20 cellular contexts compared by ENCODE assay signal in genomic region chr1:229133734-229134265, GRCh38.
DNase-seq lines count a peak whose midpoint lies in the region; ATAC-seq and TF ChIP-seq lines count a peak whose summit lies in the region.
"Had no signal": no experiment of that assay in that cellular context is flagged by ENCODE, and none has a peak within 500 bp of the region (broad histone marks: within the 10 kb centered on the region; RNA-seq: fewer than 3 reads in every experiment).

No MANE protein-coding gene starts in this region.

- no peaks in the 10 kb centered on the region for H3K27me3 Mint-ChIP-seq in activated CD4-positive, alpha-beta T cell treated with anti-CD3 and anti-CD28 coated beads for 36 hours
- peaks cover 0 to 7% (median 3%) of the 10 kb centered on the region in 3 donors for H3K27me3 Mint-ChIP-seq in CD14-positive monocyte (ENCODE audit: low read depth in 3 of 3)
- peaks cover 0 to 27% (median 0%) of the 10 kb centered on the region in 5 donors for H3K27me3 Mint-ChIP-seq in naive thymus-derived CD4-positive, alpha-beta T cell
- H3K27me3 Mint-ChIP-seq: CD4-positive, alpha-beta memory T cell had no signal

- TF ChIP-seq CTCF in CD14-positive monocyte (IDR thresholded peaks at IDR 0.05) = no peak
- TF ChIP-seq CTCF in OCI-LY3 (IDR thresholded peaks at IDR 0.05; ENCODE audit: low read depth, low read length) = no peak

- no peak overlapping the region for H3K4me3 ChIP-seq in OCI-LY3 (ENCODE audit: low read length)
- H3K4me3 ChIP-seq in naive thymus-derived CD4-positive, alpha-beta T cell (ENCODE audit: low read length) = no peak overlapping the region
- H3K4me3 ChIP-seq: GM12878, GM23338 had no signal

- peaks cover 36% of the 10 kb centered on the region for H3K27me3 ChIP-seq in OCI-LY3 (ENCODE audit: low read depth, low read length)
- no peaks in the 10 kb centered on the region for H3K27me3 ChIP-seq in naive thymus-derived CD4-positive, alpha-beta T cell (ENCODE audit: control insufficient read depth in 2 of 2, insufficient read depth in 2 of 2, low read length in 2 of 2)
- H3K27me3 ChIP-seq: BLaER1 had no signal

- H3K36me3 Mint-ChIP-seq in activated CD4-positive, alpha-beta T cell treated with anti-CD3 and anti-CD28 coated beads for 36 hours (ENCODE audit: low read depth) = peaks cover 29% of the 10 kb centered on the region
- peaks cover 11 to 15% of the 10 kb centered on the region in 2 donors for H3K36me3 Mint-ChIP-seq in CD14-positive monocyte
- peaks cover 7 to 13% (median 11%) of the 10 kb centered on the region in 5 donors for H3K36me3 Mint-ChIP-seq in naive thymus-derived CD4-positive, alpha-beta T cell

- H3K9me3 Mint-ChIP-seq in activated CD4-positive, alpha-beta T cell treated with anti-CD3 and anti-CD28 coated beads for 36 hours (ENCODE audit: low read depth) = peaks cover 24% of the 10 kb centered on the region
- peaks cover 14 to 29% (median 28%) of the 10 kb centered on the region in 7 donors for H3K9me3 Mint-ChIP-seq in CD14-positive monocyte
- H3K9me3 Mint-ChIP-seq in naive thymus-derived CD4-positive, alpha-beta T cell = peaks cover 5 to 32% (median 16%) of the 10 kb centered on the region in 11 donors

- CTCF ChIA-PET in activated CD4-positive, alpha-beta T cell treated with anti-CD3 and anti-CD28 coated beads for 36 hours (lab: Charles Lee) = no interaction called here
- CTCF ChIA-PET in naive thymus-derived CD4-positive, alpha-beta T cell (lab: Charles Lee) = no interaction called here

- peaks cover 36% of the 10 kb centered on the region for H3K4me1 ChIP-seq in OCI-LY3 (ENCODE audit: low read length)
- peaks cover 30 to 42% of the 10 kb centered on the region in 2 donors for H3K4me1 ChIP-seq in naive thymus-derived CD4-positive, alpha-beta T cell (ENCODE audit: control insufficient read depth in 2 of 2, insufficient read depth in 2 of 2, low read length in 2 of 2)

- ATAC-seq in activated CD4-positive, alpha-beta T cell treated with anti-CD3 and anti-CD28 coated beads for 36 hours = no peak
- ATAC-seq in naive thymus-derived CD4-positive, alpha-beta T cell = peak; percentile 31
- ATAC-seq in HG03442 (IDR thresholded peaks at IDR 0.05; ENCODE audit: unreplicated experiment) = no peak
- ATAC-seq: GM12878, GM23338, HCT116 had no signal

- peaks cover 57% of the 10 kb centered on the region for H3K4me1 Mint-ChIP-seq in activated CD4-positive, alpha-beta T cell treated with anti-CD3 and anti-CD28 coated beads for 36 hours
- H3K4me1 Mint-ChIP-seq in CD14-positive monocyte = peaks cover 69% of the 10 kb centered on the region
- H3K4me1 Mint-ChIP-seq in naive thymus-derived CD4-positive, alpha-beta T cell = peaks cover 24 to 96% (median 73%) of the 10 kb centered on the region in 7 donors

- peaks cover 26% of the 10 kb centered on the region for H3K9me3 ChIP-seq in OCI-LY3 (ENCODE audit: insufficient read depth, low read length)
- H3K9me3 ChIP-seq in naive thymus-derived CD4-positive, alpha-beta T cell (ENCODE audit: control insufficient read depth in 2 of 3, low read length in 3 of 3) = peaks cover 0 to 11% (median 0%) of the 10 kb centered on the region in 3 experiments

- H3K79me2 ChIP-seq in OCI-LY3 (ENCODE audit: low read length) = no peaks in the 10 kb centered on the region

- no peak for DNase-seq in activated CD4-positive, alpha-beta T cell treated with anti-CD3 and anti-CD28 coated beads for 36 hours
- DNase-seq in activated CD4-positive, alpha-beta T cell treated with anti-CD3 and anti-CD28 coated beads, Interleukin-2, amount 50 U/mL, for 48 hours = no peak
- DNase-seq in CD14-positive monocyte (ENCODE audit: low spot score) (peak; percentile 74), HK-2 (ENCODE audit: unreplicated experiment) (no peak), dermis blood vessel endothelial cell (no peak)
- no peak for DNase-seq in naive thymus-derived CD4-positive, alpha-beta T cell
- DNase-seq: CD4-positive, alpha-beta memory T cell; COR-L47; DMS153; DND-41; H9 had no signal

- H2AFZ ChIP-seq in OCI-LY3 (ENCODE audit: low read depth, low read length) = no peak overlapping the region
- H2AFZ ChIP-seq: GM23338 had no signal

- H3K27ac Mint-ChIP-seq in activated CD4-positive, alpha-beta T cell treated with anti-CD3 and anti-CD28 coated beads for 36 hours = peak overlapping the region; percentile 10
- peak overlapping the region; percentile 83 to 97 (median 91) for H3K27ac Mint-ChIP-seq in CD14-positive monocyte
- peak overlapping the region in 3 of 9 donors; percentile 23 to 29 (median 29) for H3K27ac Mint-ChIP-seq in naive thymus-derived CD4-positive, alpha-beta T cell
- H3K27ac Mint-ChIP-seq: B cell, GM23338, H9 had no signal

- H3K4me3 Mint-ChIP-seq in activated CD4-positive, alpha-beta T cell treated with anti-CD3 and anti-CD28 coated beads for 36 hours = no peak overlapping the region
- H3K4me3 Mint-ChIP-seq in CD14-positive monocyte = no peak overlapping the region
- H3K4me3 Mint-ChIP-seq in naive thymus-derived CD4-positive, alpha-beta T cell = peak overlapping the region in 1 of 10 donors; percentile 31
- H3K4me3 Mint-ChIP-seq: B cell; CD4-positive, alpha-beta memory T cell; GM23338; H9 had no signal

- peak overlapping the region; percentile 0; the same call in 1 of the 2 replicates for H3K4me2 ChIP-seq in OCI-LY3 (ENCODE audit: low read length)
- H3K4me2 ChIP-seq: BLaER1, GM23338 had no signal

- POLR2A ChIA-PET in activated CD4-positive, alpha-beta T cell treated with anti-CD3 and anti-CD28 coated beads for 36 hours (lab: Charles Lee) = no interaction called here
- POLR2A ChIA-PET in naive thymus-derived CD4-positive, alpha-beta T cell (lab: Charles Lee) = no interaction called here

- H3K27ac ChIP-seq in OCI-LY3 (ENCODE audit: low read length) = peak overlapping the region; percentile 9; the same call in 1 of the 2 replicates
- H3K27ac ChIP-seq in naive thymus-derived CD4-positive, alpha-beta T cell (ENCODE audit: low read depth, low read length) = no peak overlapping the region
- H3K27ac ChIP-seq: 22Rv1, BLaER1, C4-2B had no signal

- intact Hi-C loops in activated CD4-positive, alpha-beta T cell treated with anti-CD3 and anti-CD28 coated beads for 36 hours (cut with DNase I, micrococcal nuclease) = loop anchor here in 1 of 2 experiments (10.0 kb wide), 1 partner anchor 91 kb away; no protein-coding TSS in a partner anchor
- intact Hi-C loops in CD14-positive monocyte (cut with micrococcal nuclease) = loop anchor here in 1 of 2 donors (5.0 kb wide), 2 partner anchors 59 to 66 kb away; no protein-coding TSS in a partner anchor
- intact Hi-C loops in naive thymus-derived CD4-positive, alpha-beta T cell (cut with micrococcal nuclease) = loop anchor here in 1 of 2 donors (5.0 to 10.0 kb wide), 2 partner anchors 76 to 269 kb away; no protein-coding TSS in a partner anchor

- no peaks in the 10 kb centered on the region for H4K20me1 ChIP-seq in OCI-LY3 (ENCODE audit: insufficient read depth, low read length)
- H4K20me1 ChIP-seq: BLaER1 had no signal

- no peak overlapping the region for H3K9ac ChIP-seq in OCI-LY3 (ENCODE audit: low read length)
- H3K9ac ChIP-seq: BLaER1 had no signal

- H3K36me3 ChIP-seq in OCI-LY3 (replicated peaks; ENCODE audit: low read depth, low read length) = no peaks in the 10 kb centered on the region
- no peaks in the 10 kb centered on the region for H3K36me3 ChIP-seq in naive thymus-derived CD4-positive, alpha-beta T cell (ENCODE audit: control insufficient read depth in 2 of 3, insufficient read depth in 3 of 3, low read length in 3 of 3)
